In genomic region chr16:75252946-75253911, GRCh38 we compare ENCODE assay signal across 1 cellular context.
TF ChIP-seq lines count a peak whose summit lies in the region.

No MANE protein-coding gene starts in this region.

TF ChIP-seq in HCT116, 20 proteins besides CTCF, POLR2A, EP300 and RAD21 (continued from another document):
- no peak for TF ChIP-seq ZBTB33 (IDR thresholded peaks at IDR 0.05; ENCODE audit: extremely low read depth, insufficient replicate concordance, low read length)
- TF ChIP-seq SRF (IDR thresholded peaks at IDR 0.05; ENCODE audit: low read depth), result no peak
TF ChIP-seq in HCT116: peak in this region for 0.
